In the genomic region with DNA sequence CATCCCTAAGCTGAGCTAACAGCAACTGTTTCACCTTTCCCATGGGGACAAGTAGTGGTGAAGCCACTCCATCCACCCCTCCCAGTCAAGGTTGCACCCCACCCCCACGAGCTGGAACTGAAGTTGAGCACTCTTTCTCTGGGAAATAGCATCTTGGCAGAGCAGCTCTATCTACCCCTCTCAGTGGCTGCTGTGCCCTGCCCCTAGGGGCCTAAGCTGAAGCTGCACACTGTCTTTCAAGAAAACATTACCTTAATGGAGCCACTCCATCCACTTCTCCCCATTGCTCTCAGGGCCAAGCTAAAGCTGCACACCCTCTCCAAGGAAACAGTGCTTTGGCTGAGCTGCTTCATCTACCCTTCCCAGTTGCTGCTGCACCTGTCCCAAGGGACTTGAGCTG, we compare ENCODE assay signal across 26 cellular contexts.
A peak's percentile ranks its signal among the peaks of the same experiment; 100 is the strongest.
DNase-seq lines count a peak whose midpoint lies in the region; ATAC-seq and TF ChIP-seq lines count a peak whose summit lies in the region.
"Had no signal": no experiment of that assay in that cellular context is flagged by ENCODE, and none has a peak within 500 bp of the region (broad histone marks: within the 10 kb centered on the region; RNA-seq: fewer than 3 reads in every experiment).

No MANE protein-coding gene starts in this region.

- no peaks in the 10 kb centered on the region for H3K79me2 ChIP-seq in H9 (ENCODE audit: insufficient read depth, low read length)
- H3K79me2 ChIP-seq: parathyroid adenoma had no signal

- no peak overlapping the region for H2BK20ac ChIP-seq in H9 (ENCODE audit: low read depth, low read length, poor library complexity, severe bottlenecking)

- no peaks in the 10 kb centered on the region for H4K20me1 ChIP-seq in H9 (ENCODE audit: control insufficient read depth, insufficient read depth, insufficient read length)
- H4K20me1 ChIP-seq: BLaER1 treated with 17β-estradiol and CSF1 and Interleukin-3, amounts not matched to agents 10 nM and 100 nM had no signal

- no peak for ATAC-seq in Right ventricle myocardium superior (ENCODE audit: poor library complexity)
- no peak for ATAC-seq in GM21737 (IDR thresholded peaks at IDR 0.05; ENCODE audit: unreplicated experiment)
- ATAC-seq in HG02840 (IDR thresholded peaks at IDR 0.05; ENCODE audit: low FRiP score, unreplicated experiment), result no peak
- ATAC-seq: activated CD8-positive, alpha-beta T cell treated with anti-CD3 and anti-CD28 coated beads for 36 hours; activated T-helper 17 cell treated with anti-CD3 and anti-CD28 coated beads, Interleukin-2, amount 50 U/mL, for 72 hours; left colon; right cardiac atrium; T-cell had no signal

- H3K9me3 ChIP-seq in H9 (ENCODE audit: control insufficient read depth, low read depth, low read length), result no peaks in the 10 kb centered on the region
- H3K9me3 ChIP-seq: SJSA1 had no signal

- H2BK15ac ChIP-seq in H9 (ENCODE audit: low read depth, low read length), result no peak overlapping the region

- no peak overlapping the region for H3K18ac ChIP-seq in H9 (ENCODE audit: insufficient read length, low read depth, low read length)

- no peaks in the 10 kb centered on the region for H3K23me2 ChIP-seq in H9 (ENCODE audit: insufficient read length, low read depth, low read length, poor library complexity, severe bottlenecking)

- no peak overlapping the region for H3K14ac ChIP-seq in H9 (ENCODE audit: insufficient read depth, low read length)

- peak; percentile 57 for TF ChIP-seq CTCF in H9 (conservative IDR thresholded peaks at IDR 0.05)

- no peak overlapping the region for H4K91ac ChIP-seq in H9 (ENCODE audit: insufficient read length, low read depth, low read length)

- DNase-seq in DMS79 treated with DMSO at 0.1 percent for 48 hours (lab: John Stamatoyannopoulos, UW) (peak; percentile 73), H9 (peak; percentile 38), NCI-H2171 treated with DMSO at 0.1 percent for 48 hours (lab: John Stamatoyannopoulos, UW) (peak; percentile 80), iPS-NIHi11 (ENCODE audit: low spot score) (peak; percentile 30), Right ventricle myocardium superior (no peak)
- DNase-seq: activated CD8-positive, alpha-beta T cell treated with anti-CD3 and anti-CD28 coated beads for 36 hours; effector CD8-positive, alpha-beta T cell; erythroblast; foreskin fibroblast; immature natural killer cell; left colon; mammary epithelial cell; NCI-H69; right cardiac atrium; stimulated activated CD4-positive, alpha-beta T cell treated with anti-CD3 and anti-CD28 coated beads, Interleukin-12 subunit alpha, Interleukin-12 subunit beta, amount 100 ng/mL, for 4 hours; stimulated activated CD4-positive, alpha-beta T cell treated with anti-CD3 and anti-CD28 coated beads, Interleukin-4, amount 100 ng/mL, for 1 hour; T-cell; trophoblast cell had no signal

- no peak overlapping the region for H2AFZ ChIP-seq in H9 (ENCODE audit: low read length)
- H2AFZ ChIP-seq: parathyroid adenoma had no signal

- H3K9me3 Mint-ChIP-seq in H9, result peaks cover 7 to 9% of the 10 kb centered on the region in 2 experiments; a peak in 4 of 5 replicates

- no peak overlapping the region for H3K27ac Mint-ChIP-seq in H9
- H3K27ac Mint-ChIP-seq: activated CD8-positive, alpha-beta T cell treated with anti-CD3 and anti-CD28 coated beads for 36 hours; activated naive CD4-positive, alpha-beta T cell treated with anti-CD3 and anti-CD28 coated beads, Interleukin-2, amount 50 U/mL, for 24 hours; activated T-helper 17 cell treated with anti-CD3 and anti-CD28 coated beads, Interleukin-2, amount 50 U/mL, for 72 hours; immature natural killer cell; T-cell had no signal

- no peak overlapping the region for H2BK5ac ChIP-seq in H9 (ENCODE audit: insufficient read length, low read length)

- H4K8ac ChIP-seq in H9 (replicated peaks; ENCODE audit: insufficient read length, low read depth, low read length), result no peak overlapping the region

- no peak overlapping the region for H3K56ac ChIP-seq in H9 (ENCODE audit: insufficient read length, low read depth, low read length)

- no peak overlapping the region for H3K27ac ChIP-seq in H9 (ENCODE audit: insufficient read length, low read depth, low read length)
- H3K27ac ChIP-seq: BLaER1 treated with 17β-estradiol and CSF1 and Interleukin-3, amounts not matched to agents 10 nM and 100 nM; KMS-11; parathyroid adenoma; SJSA1 had no signal

- H3K4me3 Mint-ChIP-seq in H9, result no peak overlapping the region
- H3K4me3 Mint-ChIP-seq: activated CD8-positive, alpha-beta T cell treated with anti-CD3 and anti-CD28 coated beads for 36 hours; activated naive CD4-positive, alpha-beta T cell treated with anti-CD3 and anti-CD28 coated beads, Interleukin-2, amount 50 U/mL, for 24 hours; activated T-helper 17 cell treated with anti-CD3 and anti-CD28 coated beads, Interleukin-2, amount 50 U/mL, for 72 hours; immature natural killer cell; T-cell had no signal

- H2AK5ac ChIP-seq in H9 (ENCODE audit: insufficient read length, low read length), result no peak overlapping the region

- no peak overlapping the region for H3T11ph ChIP-seq in H9 (ENCODE audit: low read length)

- H3K4me1 Mint-ChIP-seq in H9, result peaks cover 2% of the 10 kb centered on the region in 2 experiments
- H3K4me1 Mint-ChIP-seq: activated naive CD4-positive, alpha-beta T cell treated with anti-CD3 and anti-CD28 coated beads, Interleukin-2, amount 50 U/mL, for 24 hours; activated T-helper 17 cell treated with anti-CD3 and anti-CD28 coated beads, Interleukin-2, amount 50 U/mL, for 72 hours; immature natural killer cell; T-cell had no signal

- intact Hi-C loops in Right ventricle myocardium superior (cut with DNase I), result no loop called here

- no peak overlapping the region for H3K9ac ChIP-seq in H9 (ENCODE audit: extremely low read depth, insufficient read length, low read length)
- H3K9ac ChIP-seq: BLaER1 treated with 17β-estradiol and CSF1 and Interleukin-3, amounts not matched to agents 10 nM and 100 nM; KMS-11; parathyroid adenoma had no signal

- no peak overlapping the region for H3K4me2 ChIP-seq in H9 (ENCODE audit: insufficient read depth, insufficient read length, low read length)
- H3K4me2 ChIP-seq: BLaER1 treated with 17β-estradiol and CSF1 and Interleukin-3, amounts not matched to agents 10 nM and 100 nM; KMS-11 had no signal

- no peak overlapping the region for H2BK120ac ChIP-seq in H9 (ENCODE audit: low read depth, low read length, poor library complexity, severe bottlenecking)

- H2BK12ac ChIP-seq in H9 (ENCODE audit: insufficient read length, low read depth, low read length), result no peak overlapping the region

- H3K36me3 Mint-ChIP-seq in H9 (ENCODE audit: insufficient read depth in 1 of 3, low read depth in 3 of 3), result no peaks in the 10 kb centered on the region; a peak in 1 of 7 replicates

- H3K23ac ChIP-seq in H9 (ENCODE audit: insufficient read length, low read depth, low read length), result no peak overlapping the region

- H3K27me3 ChIP-seq in H9 (ENCODE audit: insufficient read depth, low read length), result no peaks in the 10 kb centered on the region
- H3K27me3 ChIP-seq: BLaER1 treated with 17β-estradiol and CSF1 and Interleukin-3, amounts not matched to agents 10 nM and 100 nM; SJSA1 had no signal

- no peak overlapping the region for H3K4ac ChIP-seq in H9 (ENCODE audit: low read depth, low read length)

- H3K4me1 ChIP-seq in H9 (ENCODE audit: insufficient read depth, low read length), result peaks cover 3% of the 10 kb centered on the region; the same call in 1 of the 2 replicates
- H3K4me1 ChIP-seq: BLaER1 treated with 17β-estradiol and CSF1 and Interleukin-3, amounts not matched to agents 10 nM and 100 nM; parathyroid adenoma; SJSA1 had no signal

- no peaks in the 10 kb centered on the region; the same call in 1 of the 2 replicates for H3K27me3 Mint-ChIP-seq in H9 (ENCODE audit: low read depth)
- H3K27me3 Mint-ChIP-seq: activated CD8-positive, alpha-beta T cell treated with anti-CD3 and anti-CD28 coated beads for 36 hours had no signal

- H3K79me1 ChIP-seq in H9 (ENCODE audit: insufficient read depth, low read depth, low read length, poor library complexity, severe bottlenecking), result no peaks in the 10 kb centered on the region

- no CpG with 5 or more reads among the region's 1 CpG for WGBS in H9 (ENCODE audit: extremely low coverage, insufficient read length, low lambda C conversion rate)

- no peak overlapping the region for H4K5ac ChIP-seq in H9 (ENCODE audit: insufficient read length, low read depth, low read length)
